8 cellular contexts compared by ENCODE assay signal in the genomic region with DNA sequence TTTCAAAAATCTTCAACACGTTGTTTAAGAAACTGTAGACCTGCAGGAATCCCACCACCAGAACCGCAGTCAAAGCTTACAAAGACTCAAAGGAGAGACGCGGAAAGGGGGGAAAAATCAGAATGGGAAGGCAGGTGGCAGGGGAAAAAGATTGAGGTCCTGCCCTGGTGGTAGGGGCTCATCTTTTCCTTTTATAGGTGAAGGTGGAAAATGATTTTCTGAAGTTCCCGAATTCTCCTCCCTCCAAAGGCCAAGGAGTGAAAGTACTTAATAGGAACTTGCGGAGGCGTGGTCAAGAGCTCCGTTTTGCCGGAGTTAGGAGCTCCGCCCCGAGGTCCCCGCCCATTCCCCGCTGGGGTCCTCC. TPM values are rescaled to one million over a fixed set of nuclear protein-coding genes. Genes with fewer than 3 reads are reported as not detected.
DNase-seq lines count a peak whose midpoint lies in the region; ATAC-seq and TF ChIP-seq lines count a peak whose summit lies in the region.

No MANE protein-coding gene starts in this region.

- ATAC-seq in left lobe of liver, result no peak
- ATAC-seq in GM19455 (IDR thresholded peaks at IDR 0.05; ENCODE audit: unreplicated experiment), result no peak

- POLR2A ChIA-PET in MCF 10A (lab: Yijun Ruan, JAX), result interaction anchor here (0.6 to 5.5 kb wide), 39 partner anchors 9 to 1266 kb away, joined by 3 to 129 read pairs (median 4); a partner anchor contains a TSS

- H3K4me3 Mint-ChIP-seq in MCF 10A (ENCODE audit: unreplicated experiment), result peak overlapping the region; percentile 89

- in situ Hi-C loops in ACHN (cut with HindIII; ENCODE audit: low pct_ligation_motif_present, low pct_unique_long_range_greater_than_20kb, low sequenced_read_pairs), result no loop called here

- CTCF ChIA-PET in MCF 10A (lab: Yijun Ruan, JAX), result interaction anchor here (0.6 to 1.4 kb wide), 5 partner anchors 12 to 613 kb away, joined by 3 to 5 read pairs (median 3); no protein-coding TSS in a partner anchor

- no peak for TF ChIP-seq CTCF in MCF 10A (IDR thresholded peaks at IDR 0.05; ENCODE audit: unreplicated experiment)

- H3K27ac Mint-ChIP-seq in MCF 10A (ENCODE audit: low read depth, unreplicated experiment), result peak overlapping the region; percentile 100

- peaks cover 21% of the 10 kb centered on the region for H3K4me1 Mint-ChIP-seq in MCF 10A (ENCODE audit: insufficient read depth, unreplicated experiment)

- H3K27me3 Mint-ChIP-seq in MCF 10A (ENCODE audit: insufficient read depth, unreplicated experiment), result no peaks in the 10 kb centered on the region

- DNase-seq in ACHN (peak; percentile 98), HCEC 1CT (peak; percentile 97), SIG-M5 treated with dmso at 0.1 percent for 504 hours (lab: John Stamatoyannopoulos, UW; ENCODE audit: unreplicated experiment) (peak; percentile 85), MCF 10A (ENCODE audit: unreplicated experiment) (peak; percentile 95), iPS-NIHi7 (ENCODE audit: extremely low spot score) (peak; percentile 95), left lobe of liver (ENCODE audit: low spot score) (no peak)
- DNase-seq in stimulated activated CD4-positive, alpha-beta T cell treated with anti-CD3 and anti-CD28 coated beads, Interleukin-12 subunit alpha, Interleukin-12 subunit beta, amount 100 ng/mL, for 48 hours (ENCODE audit: low read depth in 2 of 3, low spot score in 1 of 3), result peak in 2 of 3 donors; percentile 72 to 89

- H3K36me3 Mint-ChIP-seq in MCF 10A (ENCODE audit: insufficient read depth, unreplicated experiment), result peaks cover 18% of the 10 kb centered on the region

- H3K9me3 Mint-ChIP-seq in MCF 10A (ENCODE audit: unreplicated experiment), result no peaks in the 10 kb centered on the region

- no TSS peak for BruUV-seq in MCF 10A (replicated peaks; lab: Mats Ljungman, UMichigan)

- intact Hi-C loops in MCF 10A (cut with micrococcal nuclease), result loop anchor here (1.0 to 2.0 kb wide), 2 partner anchors 15 to 172 kb away; no protein-coding TSS in a partner anchor

RNA-seq across cellular contexts. Expression of a gene that starts 0.7 kb away (rescaled TPM):
- total RNA-seq in MCF 10A (2022) (46.9 and 68.7 TPM in 2 replicates), left lobe of liver (11.1 TPM)

RNA-seq across cellular contexts. Expression of a gene that starts 1.2 kb away (rescaled TPM):
- total RNA-seq in MCF 10A (2022), result 59.8 and 60.6 TPM in 2 replicates
- total RNA-seq in left lobe of liver, result 20.3 TPM

RNA-seq across cellular contexts. Expression of a gene that starts 46.5 kb away (rescaled TPM):
- total RNA-seq in MCF 10A (2022), result 80.7 and 133 TPM in 2 replicates
- 30.3 TPM for total RNA-seq in left lobe of liver
